ENCODE assay signal across 1 cellular context in the genomic region with DNA sequence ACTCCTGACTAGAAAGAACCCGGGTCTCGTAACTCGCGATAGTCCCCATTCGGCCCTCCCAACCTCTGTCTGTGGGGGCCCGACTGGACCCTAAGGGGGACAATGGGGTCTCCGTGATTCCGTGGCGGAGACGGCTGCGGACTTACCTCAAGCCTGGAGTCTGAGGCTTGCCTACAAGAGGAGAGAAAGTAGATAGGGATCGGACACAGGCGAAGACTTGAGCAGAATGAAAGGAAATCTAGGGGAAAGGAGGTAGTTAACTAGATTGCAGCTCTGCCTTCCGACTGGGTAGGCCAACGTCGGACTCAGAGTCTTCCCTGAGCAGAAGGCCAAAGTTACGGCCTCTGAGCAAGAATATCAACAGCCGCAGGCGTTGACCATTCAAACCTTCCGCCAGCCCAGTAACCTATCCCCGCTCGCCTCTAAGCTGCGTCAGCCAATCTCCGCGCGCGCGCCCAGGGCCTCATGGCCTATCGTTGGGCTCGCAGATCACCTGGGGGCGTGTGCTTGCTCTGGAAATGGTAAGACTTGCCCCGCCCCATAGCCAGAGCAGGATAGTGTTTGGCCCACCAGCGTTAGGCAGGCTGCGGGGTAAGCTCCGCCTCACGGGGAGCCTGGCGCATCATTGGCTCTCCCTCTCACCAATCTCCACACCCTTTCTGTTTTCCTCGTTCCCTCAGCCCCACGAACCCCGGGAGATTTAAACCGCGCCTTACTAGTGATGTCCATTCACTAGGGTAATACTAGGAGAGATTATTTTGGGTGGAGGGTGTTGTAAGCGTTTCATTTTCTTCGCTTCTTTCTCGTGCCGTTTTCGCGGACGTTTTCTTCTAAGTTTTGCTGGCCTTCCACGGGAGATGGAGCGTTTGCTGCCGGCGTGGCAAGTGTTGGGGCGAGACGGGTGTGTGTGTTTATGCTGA.
TF ChIP-seq lines count a peak whose summit lies in the region.

A gene (minus strand): TSS at position 356 of the 920 bp plus-strand sequence. CDS start 624 bp downstream, outside the sequence.

TF ChIP-seq in HepG2, 621 proteins besides CTCF, POLR2A, EP300 and RAD21 (continued from another document and continues in another):
- TF ChIP-seq, protein P1, sequence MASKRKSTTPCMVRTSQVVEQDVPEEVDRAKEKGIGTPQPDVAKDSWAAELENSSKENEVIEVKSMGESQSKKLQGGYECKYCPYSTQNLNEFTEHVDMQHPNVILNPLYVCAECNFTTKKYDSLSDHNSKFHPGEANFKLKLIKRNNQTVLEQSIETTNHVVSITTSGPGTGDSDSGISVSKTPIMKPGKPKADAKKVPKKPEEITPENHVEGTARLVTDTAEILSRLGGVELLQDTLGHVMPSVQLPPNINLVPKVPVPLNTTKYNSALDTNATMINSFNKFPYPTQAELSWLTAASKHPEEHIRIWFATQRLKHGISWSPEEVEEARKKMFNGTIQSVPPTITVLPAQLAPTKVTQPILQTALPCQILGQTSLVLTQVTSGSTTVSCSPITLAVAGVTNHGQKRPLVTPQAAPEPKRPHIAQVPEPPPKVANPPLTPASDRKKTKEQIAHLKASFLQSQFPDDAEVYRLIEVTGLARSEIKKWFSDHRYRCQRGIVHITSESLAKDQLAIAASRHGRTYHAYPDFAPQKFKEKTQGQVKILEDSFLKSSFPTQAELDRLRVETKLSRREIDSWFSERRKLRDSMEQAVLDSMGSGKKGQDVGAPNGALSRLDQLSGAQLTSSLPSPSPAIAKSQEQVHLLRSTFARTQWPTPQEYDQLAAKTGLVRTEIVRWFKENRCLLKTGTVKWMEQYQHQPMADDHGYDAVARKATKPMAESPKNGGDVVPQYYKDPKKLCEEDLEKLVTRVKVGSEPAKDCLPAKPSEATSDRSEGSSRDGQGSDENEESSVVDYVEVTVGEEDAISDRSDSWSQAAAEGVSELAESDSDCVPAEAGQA (IDR thresholded peaks at IDR 0.05; ENCODE audit: low read depth): no peak
- TF ChIP-seq, protein P1 (CRISPR knock-in tag; IDR thresholded peaks at IDR 0.05; ENCODE audit: borderline replicate concordance): no peak
- TF ChIP-seq RAD51 (IDR thresholded peaks at IDR 0.05; ENCODE audit: borderline replicate concordance) (no peak), ZNF614 (CRISPR knock-in tag; IDR thresholded peaks at IDR 0.05; ENCODE audit: borderline replicate concordance) (no peak), BCL6 (CRISPR knock-in tag; IDR thresholded peaks at IDR 0.05) (0 out of 2 replicates have a peak, but pooled peaks have one; percentile 6), ZNF766 (CRISPR knock-in tag; IDR thresholded peaks at IDR 0.05; ENCODE audit: borderline replicate concordance) (0 out of 2 replicates have a peak, but pooled peaks have one; percentile 25), BORCS8-MEF2B (CRISPR knock-in tag; IDR thresholded peaks at IDR 0.05) (peak; percentile 95), NONO (IDR thresholded peaks at IDR 0.05) (no peak), NONO (CRISPR knock-in tag; conservative IDR thresholded peaks at IDR 0.05) (peak; percentile 48; the same call in 1 of the 2 replicates), HNF4A (CRISPR knock-in tag; IDR thresholded peaks at IDR 0.05) (0 out of 2 replicates have a peak, but pooled peaks have one; percentile 24), MXI1 (IDR thresholded peaks at IDR 0.05; ENCODE audit: borderline replicate concordance, low read depth, low read length) (peak; percentile 90; the same call in 2 of the 3 replicates), SIX4 (CRISPR knock-in tag; IDR thresholded peaks at IDR 0.05) (no peak), MED13 (CRISPR knock-in tag; IDR thresholded peaks at IDR 0.05) (0 out of 2 replicates have a peak, but pooled peaks have one; percentile 46), ZFP37 (CRISPR knock-in tag; IDR thresholded peaks at IDR 0.05; ENCODE audit: borderline replicate concordance) (0 out of 2 replicates have a peak, but pooled peaks have one; percentile 41), ARNT (IDR thresholded peaks at IDR 0.05) (no peak), MAZ (IDR thresholded peaks at IDR 0.05; ENCODE audit: borderline replicate concordance, low read depth, low read length) (no peak), MAZ (CRISPR knock-in tag; IDR thresholded peaks at IDR 0.05; ENCODE audit: low read depth) (0 out of 2 replicates have a peak, but pooled peaks have one; percentile 16), HOXD1 (CRISPR knock-in tag; IDR thresholded peaks at IDR 0.05) (peak; percentile 52; the same call in 1 of the 2 replicates), ZNF724P (CRISPR knock-in tag; IDR thresholded peaks at IDR 0.05; ENCODE audit: borderline replicate concordance) (peak; percentile 77; the same call in 1 of the 2 replicates), NFATC3 (CRISPR knock-in tag; IDR thresholded peaks at IDR 0.05) (no peak), ZNF557 (CRISPR knock-in tag; IDR thresholded peaks at IDR 0.05) (0 out of 2 replicates have a peak, but pooled peaks have one; percentile 27), JDP2 (CRISPR knock-in tag; IDR thresholded peaks at IDR 0.05; ENCODE audit: borderline replicate concordance) (no peak), PLRG1 (conservative IDR thresholded peaks at IDR 0.05) (no peak), KAT8 (CRISPR knock-in tag; IDR thresholded peaks at IDR 0.05) (peak; percentile 53), MED8 (CRISPR knock-in tag; IDR thresholded peaks at IDR 0.05; ENCODE audit: insufficient replicate concordance) (no peak), ZFY (CRISPR knock-in tag; IDR thresholded peaks at IDR 0.05) (peak; percentile 93), RBM39 (IDR thresholded peaks at IDR 0.05; ENCODE audit: low read depth, low read length, poor library complexity, severe bottlenecking) (no peak), ZNF75D (CRISPR knock-in tag; IDR thresholded peaks at IDR 0.05; ENCODE audit: borderline replicate concordance) (no peak), SP2 (CRISPR knock-in tag; IDR thresholded peaks at IDR 0.05) (peak; percentile 89), IRF2 (CRISPR knock-in tag; IDR thresholded peaks at IDR 0.05) (peak; percentile 41; the same call in 1 of the 2 replicates), CREM (IDR thresholded peaks at IDR 0.05) (peak; percentile 50; the same call in 1 of the 2 replicates), CREM (CRISPR knock-in tag; IDR thresholded peaks at IDR 0.05) (no peak)
- TF ChIP-seq, protein P2, sequence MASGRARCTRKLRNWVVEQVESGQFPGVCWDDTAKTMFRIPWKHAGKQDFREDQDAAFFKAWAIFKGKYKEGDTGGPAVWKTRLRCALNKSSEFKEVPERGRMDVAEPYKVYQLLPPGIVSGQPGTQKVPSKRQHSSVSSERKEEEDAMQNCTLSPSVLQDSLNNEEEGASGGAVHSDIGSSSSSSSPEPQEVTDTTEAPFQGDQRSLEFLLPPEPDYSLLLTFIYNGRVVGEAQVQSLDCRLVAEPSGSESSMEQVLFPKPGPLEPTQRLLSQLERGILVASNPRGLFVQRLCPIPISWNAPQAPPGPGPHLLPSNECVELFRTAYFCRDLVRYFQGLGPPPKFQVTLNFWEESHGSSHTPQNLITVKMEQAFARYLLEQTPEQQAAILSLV (CRISPR knock-in tag; IDR thresholded peaks at IDR 0.05; ENCODE audit: borderline replicate concordance): peak; percentile 24; the same call in 1 of the 2 replicates
- TF ChIP-seq, protein P3, sequence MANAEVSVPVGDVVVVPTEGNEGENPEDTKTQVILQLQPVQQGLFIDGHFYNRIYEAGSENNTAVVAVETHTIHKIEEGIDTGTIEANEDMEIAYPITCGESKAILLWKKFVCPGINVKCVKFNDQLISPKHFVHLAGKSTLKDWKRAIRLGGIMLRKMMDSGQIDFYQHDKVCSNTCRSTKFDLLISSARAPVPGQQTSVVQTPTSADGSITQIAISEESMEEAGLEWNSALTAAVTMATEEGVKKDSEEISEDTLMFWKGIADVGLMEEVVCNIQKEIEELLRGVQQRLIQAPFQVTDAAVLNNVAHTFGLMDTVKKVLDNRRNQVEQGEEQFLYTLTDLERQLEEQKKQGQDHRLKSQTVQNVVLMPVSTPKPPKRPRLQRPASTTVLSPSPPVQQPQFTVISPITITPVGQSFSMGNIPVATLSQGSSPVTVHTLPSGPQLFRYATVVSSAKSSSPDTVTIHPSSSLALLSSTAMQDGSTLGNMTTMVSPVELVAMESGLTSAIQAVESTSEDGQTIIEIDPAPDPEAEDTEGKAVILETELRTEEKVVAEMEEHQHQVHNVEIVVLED (CRISPR knock-in tag; IDR thresholded peaks at IDR 0.05; ENCODE audit: borderline replicate concordance): peak; percentile 68; the same call in 1 of the 2 replicates
- TF ChIP-seq, protein P4, sequence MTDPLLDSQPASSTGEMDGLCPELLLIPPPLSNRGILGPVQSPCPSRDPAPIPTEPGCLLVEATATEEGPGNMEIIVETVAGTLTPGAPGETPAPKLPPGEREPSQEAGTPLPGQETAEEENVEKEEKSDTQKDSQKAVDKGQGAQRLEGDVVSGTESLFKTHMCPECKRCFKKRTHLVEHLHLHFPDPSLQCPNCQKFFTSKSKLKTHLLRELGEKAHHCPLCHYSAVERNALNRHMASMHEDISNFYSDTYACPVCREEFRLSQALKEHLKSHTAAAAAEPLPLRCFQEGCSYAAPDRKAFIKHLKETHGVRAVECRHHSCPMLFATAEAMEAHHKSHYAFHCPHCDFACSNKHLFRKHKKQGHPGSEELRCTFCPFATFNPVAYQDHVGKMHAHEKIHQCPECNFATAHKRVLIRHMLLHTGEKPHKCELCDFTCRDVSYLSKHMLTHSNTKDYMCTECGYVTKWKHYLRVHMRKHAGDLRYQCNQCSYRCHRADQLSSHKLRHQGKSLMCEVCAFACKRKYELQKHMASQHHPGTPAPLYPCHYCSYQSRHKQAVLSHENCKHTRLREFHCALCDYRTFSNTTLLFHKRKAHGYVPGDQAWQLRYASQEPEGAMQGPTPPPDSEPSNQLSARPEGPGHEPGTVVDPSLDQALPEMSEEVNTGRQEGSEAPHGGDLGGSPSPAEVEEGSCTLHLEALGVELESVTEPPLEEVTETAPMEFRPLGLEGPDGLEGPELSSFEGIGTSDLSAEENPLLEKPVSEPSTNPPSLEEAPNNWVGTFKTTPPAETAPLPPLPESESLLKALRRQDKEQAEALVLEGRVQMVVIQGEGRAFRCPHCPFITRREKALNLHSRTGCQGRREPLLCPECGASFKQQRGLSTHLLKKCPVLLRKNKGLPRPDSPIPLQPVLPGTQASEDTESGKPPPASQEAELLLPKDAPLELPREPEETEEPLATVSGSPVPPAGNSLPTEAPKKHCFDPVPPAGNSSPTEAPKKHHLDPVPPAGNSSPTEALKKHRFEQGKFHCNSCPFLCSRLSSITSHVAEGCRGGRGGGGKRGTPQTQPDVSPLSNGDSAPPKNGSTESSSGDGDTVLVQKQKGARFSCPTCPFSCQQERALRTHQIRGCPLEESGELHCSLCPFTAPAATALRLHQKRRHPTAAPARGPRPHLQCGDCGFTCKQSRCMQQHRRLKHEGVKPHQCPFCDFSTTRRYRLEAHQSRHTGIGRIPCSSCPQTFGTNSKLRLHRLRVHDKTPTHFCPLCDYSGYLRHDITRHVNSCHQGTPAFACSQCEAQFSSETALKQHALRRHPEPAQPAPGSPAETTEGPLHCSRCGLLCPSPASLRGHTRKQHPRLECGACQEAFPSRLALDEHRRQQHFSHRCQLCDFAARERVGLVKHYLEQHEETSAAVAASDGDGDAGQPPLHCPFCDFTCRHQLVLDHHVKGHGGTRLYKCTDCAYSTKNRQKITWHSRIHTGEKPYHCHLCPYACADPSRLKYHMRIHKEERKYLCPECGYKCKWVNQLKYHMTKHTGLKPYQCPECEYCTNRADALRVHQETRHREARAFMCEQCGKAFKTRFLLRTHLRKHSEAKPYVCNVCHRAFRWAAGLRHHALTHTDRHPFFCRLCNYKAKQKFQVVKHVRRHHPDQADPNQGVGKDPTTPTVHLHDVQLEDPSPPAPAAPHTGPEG (CRISPR knock-in tag; IDR thresholded peaks at IDR 0.05): peak; percentile 60; the same call in 1 of the 2 replicates
- TF ChIP-seq, protein P5, sequence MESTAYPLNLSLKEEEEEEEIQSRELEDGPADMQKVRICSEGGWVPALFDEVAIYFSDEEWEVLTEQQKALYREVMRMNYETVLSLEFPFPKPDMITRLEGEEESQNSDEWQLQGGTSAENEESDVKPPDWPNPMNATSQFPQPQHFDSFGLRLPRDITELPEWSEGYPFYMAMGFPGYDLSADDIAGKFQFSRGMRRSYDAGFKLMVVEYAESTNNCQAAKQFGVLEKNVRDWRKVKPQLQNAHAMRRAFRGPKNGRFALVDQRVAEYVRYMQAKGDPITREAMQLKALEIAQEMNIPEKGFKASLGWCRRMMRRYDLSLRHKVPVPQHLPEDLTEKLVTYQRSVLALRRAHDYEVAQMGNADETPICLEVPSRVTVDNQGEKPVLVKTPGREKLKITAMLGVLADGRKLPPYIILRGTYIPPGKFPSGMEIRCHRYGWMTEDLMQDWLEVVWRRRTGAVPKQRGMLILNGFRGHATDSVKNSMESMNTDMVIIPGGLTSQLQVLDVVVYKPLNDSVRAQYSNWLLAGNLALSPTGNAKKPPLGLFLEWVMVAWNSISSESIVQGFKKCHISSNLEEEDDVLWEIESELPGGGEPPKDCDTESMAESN (CRISPR knock-in tag; conservative IDR thresholded peaks at IDR 0.05): peak; percentile 54; the same call in 1 of the 2 replicates
- TF ChIP-seq, protein P6, sequence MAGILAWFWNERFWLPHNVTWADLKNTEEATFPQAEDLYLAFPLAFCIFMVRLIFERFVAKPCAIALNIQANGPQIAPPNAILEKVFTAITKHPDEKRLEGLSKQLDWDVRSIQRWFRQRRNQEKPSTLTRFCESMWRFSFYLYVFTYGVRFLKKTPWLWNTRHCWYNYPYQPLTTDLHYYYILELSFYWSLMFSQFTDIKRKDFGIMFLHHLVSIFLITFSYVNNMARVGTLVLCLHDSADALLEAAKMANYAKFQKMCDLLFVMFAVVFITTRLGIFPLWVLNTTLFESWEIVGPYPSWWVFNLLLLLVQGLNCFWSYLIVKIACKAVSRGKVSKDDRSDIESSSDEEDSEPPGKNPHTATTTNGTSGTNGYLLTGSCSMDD (CRISPR knock-in tag; IDR thresholded peaks at IDR 0.05): 0 out of 2 replicates have a peak, but pooled peaks have one; percentile 42
- TF ChIP-seq, protein P7, sequence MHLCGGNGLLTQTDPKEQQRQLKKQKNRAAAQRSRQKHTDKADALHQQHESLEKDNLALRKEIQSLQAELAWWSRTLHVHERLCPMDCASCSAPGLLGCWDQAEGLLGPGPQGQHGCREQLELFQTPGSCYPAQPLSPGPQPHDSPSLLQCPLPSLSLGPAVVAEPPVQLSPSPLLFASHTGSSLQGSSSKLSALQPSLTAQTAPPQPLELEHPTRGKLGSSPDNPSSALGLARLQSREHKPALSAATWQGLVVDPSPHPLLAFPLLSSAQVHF (CRISPR knock-in tag; IDR thresholded peaks at IDR 0.05): 0 out of 2 replicates have a peak, but pooled peaks have one; percentile 43
